ENCODE assay signal across 28 cellular contexts in the genomic region with DNA sequence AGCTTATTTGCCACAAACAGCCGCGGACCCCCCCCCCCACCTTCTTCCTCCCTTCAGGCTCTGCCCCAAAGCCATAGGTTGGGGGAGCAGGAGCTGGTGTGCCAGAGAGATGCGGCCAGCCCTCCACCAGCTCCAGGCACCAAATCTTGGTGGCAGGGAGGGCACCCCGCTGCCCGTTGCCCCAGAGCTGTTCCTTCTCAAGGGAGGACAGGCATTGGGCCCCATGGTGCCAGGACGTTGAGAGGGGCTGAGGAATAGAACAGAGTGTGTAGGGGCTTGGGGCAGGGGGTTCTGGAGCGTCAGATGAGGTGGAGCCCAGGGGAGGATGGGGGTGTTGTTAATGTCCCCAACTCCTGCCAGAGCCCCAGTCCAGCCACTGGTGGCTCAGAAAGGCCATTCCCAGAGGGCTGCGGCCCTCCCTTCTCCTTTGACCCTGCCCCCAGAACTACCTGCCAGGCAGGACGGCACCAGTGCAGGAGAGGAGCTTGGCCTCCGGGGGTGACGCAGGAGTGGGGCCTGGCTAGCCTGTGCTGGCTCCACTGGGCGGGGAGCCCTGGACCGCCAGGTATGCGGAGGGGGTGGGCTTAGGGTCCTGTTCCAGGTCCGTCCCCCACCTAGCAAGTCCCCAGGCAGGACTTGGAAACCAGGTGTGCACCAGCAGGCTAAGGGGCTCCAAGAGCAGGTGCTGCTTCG. TPM values are rescaled to one million over a fixed set of nuclear protein-coding genes. Genes with fewer than 3 reads are reported as not detected.
"Had no signal": no experiment of that assay in that cellular context is flagged by ENCODE, and none has a peak within 500 bp of the region (broad histone marks: within the 10 kb centered on the region; RNA-seq: fewer than 3 reads in every experiment).

No MANE protein-coding gene starts in this region.

- FAIRE-seq: TTC549 had no signal

- H3K4me1 ChIP-seq: SJSA1 had no signal

- H3K9me3 Mint-ChIP-seq: activated CD4-positive, alpha-beta T cell treated with anti-CD3 and anti-CD28 coated beads, Interleukin-2, amount 10 ng/mL, durations not matched to agents 7 days and 5 days; activated naive CD4-positive, alpha-beta T cell treated with anti-CD3 and anti-CD28 coated beads, Interleukin-2, amount 10 ng/mL, durations not matched to agents 7 days and 5 days; activated naive CD8-positive, alpha-beta T cell treated with anti-CD3 and anti-CD28 coated beads, Interleukin-2, amount 50 U/mL, for 24 hours; activated T-cell treated with anti-CD3 and anti-CD28 coated beads, Interleukin-2, amount 50 U/mL, for 4 hours; central memory CD8-positive, alpha-beta T cell; T-helper 1 cell treated with Interleukin-12 subunit alpha and Interleukin-12 subunit beta and Interleukin-4 antibody, amounts not matched to agents 30 μg/mL and 1 μg/mL, for 36 hours; T-helper 2 cell treated with Interferon-gamma antibody and Interleukin-4, amounts not matched to agents 5 μg/mL and 100 μg/mL, for 36 hours had no signal

- H3K9ac ChIP-seq: SK-N-SH had no signal

- H3K27me3 Mint-ChIP-seq: activated CD4-positive, alpha-beta T cell treated with anti-CD3 and anti-CD28 coated beads for 36 hours; activated CD4-positive, alpha-beta T cell treated with anti-CD3 and anti-CD28 coated beads, Interleukin-2, amount 10 ng/mL, durations not matched to agents 7 days and 5 days; activated naive CD8-positive, alpha-beta T cell; activated naive CD8-positive, alpha-beta T cell treated with anti-CD3 and anti-CD28 coated beads, Interleukin-2, amount 50 U/mL, for 24 hours; central memory CD8-positive, alpha-beta T cell had no signal

- H3K4me3 Mint-ChIP-seq: activated CD4-positive, alpha-beta T cell treated with anti-CD3 and anti-CD28 coated beads for 36 hours; activated CD4-positive, alpha-beta T cell treated with anti-CD3 and anti-CD28 coated beads, Interleukin-2, amount 10 ng/mL, durations not matched to agents 7 days and 5 days; activated CD8-positive, alpha-beta T cell treated with anti-CD3 and anti-CD28 coated beads, Interleukin-2, amount 10 ng/mL, durations not matched to agents 7 days and 5 days; activated naive CD4-positive, alpha-beta T cell treated with anti-CD3 and anti-CD28 coated beads, Interleukin-2, amount 10 ng/mL, durations not matched to agents 7 days and 5 days; activated naive CD8-positive, alpha-beta T cell; activated naive CD8-positive, alpha-beta T cell treated with anti-CD3 and anti-CD28 coated beads, Interleukin-2, amount 50 U/mL, for 24 hours; activated T-cell treated with anti-CD3 and anti-CD28 coated beads, Interleukin-2, amount 50 U/mL, for 4 hours; central memory CD8-positive, alpha-beta T cell; T-helper 1 cell treated with Interleukin-12 subunit alpha and Interleukin-12 subunit beta and Interleukin-4 antibody, amounts not matched to agents 30 μg/mL and 1 μg/mL, for 36 hours; T-helper 2 cell treated with Interferon-gamma antibody and Interleukin-4, amounts not matched to agents 5 μg/mL and 100 μg/mL, for 36 hours had no signal

- H3K36me3 Mint-ChIP-seq: activated naive CD8-positive, alpha-beta T cell had no signal

- H3K9me3 ChIP-seq: SJSA1, SK-N-SH had no signal

- H3K27ac Mint-ChIP-seq: activated CD4-positive, alpha-beta T cell treated with anti-CD3 and anti-CD28 coated beads for 36 hours; activated CD4-positive, alpha-beta T cell treated with anti-CD3 and anti-CD28 coated beads, Interleukin-2, amount 10 ng/mL, durations not matched to agents 7 days and 5 days; activated CD8-positive, alpha-beta T cell treated with anti-CD3 and anti-CD28 coated beads, Interleukin-2, amount 10 ng/mL, durations not matched to agents 7 days and 5 days; activated naive CD4-positive, alpha-beta T cell treated with anti-CD3 and anti-CD28 coated beads, Interleukin-2, amount 10 ng/mL, durations not matched to agents 7 days and 5 days; activated naive CD8-positive, alpha-beta T cell; activated naive CD8-positive, alpha-beta T cell treated with anti-CD3 and anti-CD28 coated beads, Interleukin-2, amount 50 U/mL, for 24 hours; T-helper 1 cell treated with Interleukin-12 subunit alpha and Interleukin-12 subunit beta and Interleukin-4 antibody, amounts not matched to agents 30 μg/mL and 1 μg/mL, for 36 hours; T-helper 2 cell treated with Interferon-gamma antibody and Interleukin-4, amounts not matched to agents 5 μg/mL and 100 μg/mL, for 36 hours had no signal

- H3K4me3 ChIP-seq: SJSA1 had no signal

- DNase-seq: activated CD4-positive, alpha-beta T cell treated with anti-CD3 and anti-CD28 coated beads for 36 hours; activated CD4-positive, alpha-beta T cell treated with anti-CD3 and anti-CD28 coated beads, Interleukin-2, amount 10 ng/mL, durations not matched to agents 7 days and 5 days; activated CD4-positive, alpha-beta T cell treated with anti-CD3 and anti-CD28 coated beads, Interleukin-2, amount 50 U/mL, for 48 hours; activated CD8-positive, alpha-beta T cell treated with anti-CD3 and anti-CD28 coated beads, Interleukin-2, amount 10 ng/mL, durations not matched to agents 7 days and 5 days; activated effector memory CD4-positive, alpha-beta T cell treated with Interleukin-2 at 50 U/mL for 16 hours; activated naive CD4-positive, alpha-beta T cell treated with anti-CD3 and anti-CD28 coated beads, Interleukin-2, amount 10 ng/mL, durations not matched to agents 7 days and 5 days; activated naive CD8-positive, alpha-beta T cell treated with anti-CD3 and anti-CD28 coated beads, Interleukin-2, amount 50 U/mL, for 24 hours; activated T-cell treated with anti-CD3 and anti-CD28 coated beads, Interleukin-2, amount 50 U/mL, for 4 hours; anterior cingulate cortex; Karpas-422; KBM-7; NCI-H1105; NCI-H1417 treated with DMSO at 0.1 percent for 48 hours; NCI-H187 treated with DMSO at 0.1 percent for 48 hours; NCI-H2081 treated with DMSO at 0.1 percent for 48 hours; NCI-H226; NCI-H524 treated with DMSO at 0.1 percent for 48 hours; SHP77 treated with DMSO at 0.1 percent for 48 hours; SK-N-SH had no signal

- H3K27me3 ChIP-seq: SJSA1 had no signal

- H3K4me2 ChIP-seq: SK-N-SH had no signal

- H3K27ac ChIP-seq: SJSA1 had no signal

- ATAC-seq: activated CD4-positive, alpha-beta T cell treated with anti-CD3 and anti-CD28 coated beads for 36 hours; activated CD4-positive, CD25-positive, alpha-beta regulatory T cell treated with anti-CD3 and anti-CD28 coated beads, Interleukin-2, amount 50 U/mL, for 24 hours; activated CD8-positive, alpha-beta T cell treated with anti-CD3 and anti-CD28 coated beads, Interleukin-2, amount 10 ng/mL, durations not matched to agents 7 days and 5 days; activated naive CD8-positive, alpha-beta T cell treated with anti-CD3 and anti-CD28 coated beads, Interleukin-2, amount 50 U/mL, for 24 hours; activated T-cell treated with anti-CD3 and anti-CD28 coated beads, Interleukin-2, amount 50 U/mL, for 4 hours; Panc1 had no signal

RNA-seq across cellular contexts. Expression of a gene that starts 36.3 kb away (rescaled TPM):
- total RNA-seq: RPMI7951 had no signal
